ENCODE assay signal across 16 cellular contexts in genomic region chr3:4778119-4778518, GRCh38.
"Had no signal": no experiment of that assay in that cellular context is flagged by ENCODE, and none has a peak within 500 bp of the region (broad histone marks: within the 10 kb centered on the region; RNA-seq: fewer than 3 reads in every experiment).

No MANE protein-coding gene starts in this region.

- FAIRE-seq: endometrium, kidney, TTC549 had no signal

- ATAC-seq: activated naive CD4-positive, alpha-beta T cell treated with anti-CD3 and anti-CD28 coated beads, Interleukin-2, amount 50 U/mL, for 72 hours; gastroesophageal sphincter; left ventricle myocardium superior had no signal

- H3K27me3 Mint-ChIP-seq: activated B cell treated with CpG ODN at 0.5 μM for 24 hours had no signal

- H3K4me1 ChIP-seq: thyroid gland had no signal

- DNase-seq: activated B cell treated with CpG ODN at 0.5 μM for 24 hours; activated CD4-positive, alpha-beta T cell treated with anti-CD3 and anti-CD28 coated beads, Interleukin-2, amount 50 U/mL, for 1 hour; activated CD8-positive, alpha-beta memory T cell treated with anti-CD3 and anti-CD28 coated beads, Interleukin-2, amount 50 U/mL, for 4 hours; activated effector memory CD4-positive, alpha-beta T cell treated with Interleukin-2 at 50 U/mL for 16 hours; anterior cingulate cortex; kidney; left ventricle myocardium superior; midbrain; stimulated activated CD4-positive, alpha-beta T cell treated with anti-CD3 and anti-CD28 coated beads, Interleukin-4, amount 100 ng/mL, for 4 hours; thyroid gland; uterus had no signal

- H3K9me3 Mint-ChIP-seq: activated B cell treated with CpG ODN at 0.5 μM for 24 hours had no signal

- H3K27me3 ChIP-seq: gastroesophageal sphincter, thyroid gland, uterus had no signal

- H3K27ac ChIP-seq: thyroid gland had no signal

- H3K27ac Mint-ChIP-seq: activated B cell treated with CpG ODN at 0.5 μM for 24 hours had no signal

- H3K9me3 ChIP-seq: gastroesophageal sphincter, thyroid gland, uterus had no signal

- H3K4me3 Mint-ChIP-seq: activated B cell treated with CpG ODN at 0.5 μM for 24 hours had no signal

- H3K4me3 ChIP-seq: gastroesophageal sphincter, skin epidermis, thyroid gland, uterus had no signal

- H3K36me3 ChIP-seq: uterus had no signal
